In genomic region chr1:64302194-64302593, GRCh38 we compare ENCODE assay signal across 7 cellular contexts.
"Had no signal": no experiment of that assay in that cellular context is flagged by ENCODE, and none has a peak within 500 bp of the region (broad histone marks: within the 10 kb centered on the region; RNA-seq: fewer than 3 reads in every experiment).

No MANE protein-coding gene starts in this region.

- H3K4me2 ChIP-seq: KMS-11 had no signal

- ATAC-seq: HepG2 had no signal

- H3K36me3 Mint-ChIP-seq: IgD-negative memory B cell had no signal

- H3K27ac ChIP-seq: HL-60, KMS-11 had no signal

- H3K9ac ChIP-seq: KMS-11 had no signal

- H3K4me3 Mint-ChIP-seq: IgD-negative memory B cell had no signal

- DNase-seq: KBM-7, KG1 had no signal

- FAIRE-seq: HepG2, HTR-8/SVneo had no signal

- H3K4me1 Mint-ChIP-seq: IgD-negative memory B cell had no signal
